Comparison of ENCODE assay signal across 28 cellular contexts in the genomic region with DNA sequence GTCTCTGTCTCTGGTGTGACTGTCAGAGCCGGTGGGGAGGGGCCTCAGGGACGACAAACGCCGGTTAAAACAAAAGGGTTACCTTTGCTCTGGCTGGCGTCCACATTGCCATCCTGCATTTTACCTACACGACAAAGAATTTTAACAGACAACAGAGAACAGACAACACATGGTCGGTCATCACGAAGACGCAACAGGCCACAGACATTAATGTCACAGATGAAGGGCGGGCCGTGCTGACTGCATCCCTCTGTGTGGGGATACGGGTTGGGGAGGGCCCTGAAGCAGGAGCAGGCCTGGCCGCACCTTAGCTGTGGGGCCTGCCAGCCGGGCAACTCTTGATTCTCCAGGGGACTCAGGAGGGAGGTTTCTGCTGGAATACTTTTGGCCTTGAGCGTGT. TPM values are rescaled to one million over a fixed set of nuclear protein-coding genes. Genes with fewer than 3 reads are reported as not detected.
DNase-seq lines count a peak whose midpoint lies in the region; ATAC-seq and TF ChIP-seq lines count a peak whose summit lies in the region.
"Had no signal": no experiment of that assay in that cellular context is flagged by ENCODE, and none has a peak within 500 bp of the region (broad histone marks: within the 10 kb centered on the region; RNA-seq: fewer than 3 reads in every experiment).

No MANE protein-coding gene starts in this region.

- 0 out of 2 replicates have a peak overlapping the region, but pooled peaks have one; percentile 10 for H3K9ac ChIP-seq in BLaER1
- no peak overlapping the region for H3K9ac ChIP-seq in skeletal muscle tissue (ENCODE audit: low read depth in 1 of 3, low read length in 3 of 3)
- H3K9ac ChIP-seq: GM23248, SK-N-SH had no signal

- H3K4me2 ChIP-seq in BLaER1, result peak overlapping the region; percentile 85
- H3K4me2 ChIP-seq: SK-N-SH had no signal

- H3K4me1 ChIP-seq in BLaER1 (peaks cover 85% of the 10 kb centered on the region), skeletal muscle tissue (ENCODE audit: control insufficient read depth in 3 of 3, insufficient read depth in 3 of 3, low read length in 3 of 3) (peaks cover 42 to 73% (median 45%) of the 10 kb centered on the region in 3 donors)
- H3K4me1 ChIP-seq: BE2C had no signal

- no peak for TF ChIP-seq CTCF in endothelial cell (IDR thresholded peaks at IDR 0.05; ENCODE audit: unreplicated experiment)

- H3K27ac Mint-ChIP-seq in activated T-helper 1 cell treated with anti-CD3 and anti-CD28 coated beads, Interleukin-12 subunit alpha, Interleukin-12 subunit beta, Interleukin-2, Interleukin-4 antibody, amounts not matched to agents 30 ng/mL and 10 ng/mL and 1 ng/mL, durations not matched to agents 14 hours and 24 hours and 36 hours, result peak overlapping the region; percentile 43
- peak overlapping the region; percentile 3 for H3K27ac Mint-ChIP-seq in endothelial cell (ENCODE audit: unreplicated experiment)

- H3K27me3 ChIP-seq in BLaER1 (no peaks in the 10 kb centered on the region), skeletal muscle tissue (ENCODE audit: control insufficient read depth in 3 of 3, insufficient read depth in 3 of 3, low read length in 3 of 3) (no peaks in the 10 kb centered on the region)
- H3K27me3 ChIP-seq: BE2C had no signal

- H3K4me3 ChIP-seq in BLaER1 (no peak overlapping the region), skeletal muscle tissue (ENCODE audit: low read length in 3 of 3) (no peak overlapping the region)
- H3K4me3 ChIP-seq: GM23248 had no signal

- no peak overlapping the region for H3K4me3 Mint-ChIP-seq in activated T-helper 1 cell treated with anti-CD3 and anti-CD28 coated beads, Interleukin-12 subunit alpha, Interleukin-12 subunit beta, Interleukin-2, Interleukin-4 antibody, amounts not matched to agents 30 ng/mL and 10 ng/mL and 1 ng/mL, durations not matched to agents 14 hours and 24 hours and 36 hours
- H3K4me3 Mint-ChIP-seq in endothelial cell (ENCODE audit: unreplicated experiment), result no peak overlapping the region
- H3K4me3 Mint-ChIP-seq: CD4-positive, CD25-positive, alpha-beta regulatory T cell had no signal

- H3K27me3 Mint-ChIP-seq in activated T-helper 1 cell treated with anti-CD3 and anti-CD28 coated beads, Interleukin-12 subunit alpha, Interleukin-12 subunit beta, Interleukin-2, Interleukin-4 antibody, amounts not matched to agents 30 ng/mL and 10 ng/mL and 1 ng/mL, durations not matched to agents 14 hours and 24 hours and 36 hours (ENCODE audit: insufficient read depth), result no peaks in the 10 kb centered on the region
- H3K27me3 Mint-ChIP-seq in endothelial cell (ENCODE audit: unreplicated experiment), result peaks cover 8% of the 10 kb centered on the region

- H3K36me3 ChIP-seq in BLaER1 (0 out of 2 replicates have a peak, but pooled peaks cover 5% of the 10 kb centered on the region), skeletal muscle tissue (ENCODE audit: control insufficient read depth in 3 of 3, insufficient read depth in 3 of 3, low read length in 3 of 3) (peaks cover 0 to 2% (median 2%) of the 10 kb centered on the region in 3 donors)
- H3K36me3 ChIP-seq: BE2C had no signal

- H3K4me1 Mint-ChIP-seq in activated T-helper 1 cell treated with anti-CD3 and anti-CD28 coated beads, Interleukin-12 subunit alpha, Interleukin-12 subunit beta, Interleukin-2, Interleukin-4 antibody, amounts not matched to agents 30 ng/mL and 10 ng/mL and 1 ng/mL, durations not matched to agents 14 hours and 24 hours and 36 hours (ENCODE audit: low read depth), result no peaks in the 10 kb centered on the region
- no peaks in the 10 kb centered on the region for H3K4me1 Mint-ChIP-seq in endothelial cell (ENCODE audit: unreplicated experiment)
- H3K4me1 Mint-ChIP-seq: CD4-positive, CD25-positive, alpha-beta regulatory T cell had no signal

- no peaks in the 10 kb centered on the region for H3K9me3 ChIP-seq in BLaER1
- no peaks in the 10 kb centered on the region for H3K9me3 ChIP-seq in skeletal muscle tissue (ENCODE audit: control insufficient read depth in 3 of 3, low read length in 3 of 3)
- H3K9me3 ChIP-seq: BE2C, SK-N-SH had no signal

- ATAC-seq in HG03025 (IDR thresholded peaks at IDR 0.05; ENCODE audit: low FRiP score, unreplicated experiment) (no peak), HG03108 (IDR thresholded peaks at IDR 0.05; ENCODE audit: unreplicated experiment) (no peak)
- ATAC-seq: Panc1 had no signal

- no peak for DNase-seq in activated T-helper 1 cell treated with anti-CD3 and anti-CD28 coated beads, Interleukin-12 subunit alpha, Interleukin-12 subunit beta, Interleukin-2, Interleukin-4 antibody, amounts not matched to agents 30 ng/mL and 10 ng/mL and 1 ng/mL, durations not matched to agents 14 hours and 24 hours and 36 hours (ENCODE audit: low spot score)
- DNase-seq in endothelial cell (ENCODE audit: low spot score) (no peak), SIG-M5 treated with dmso at 0.1 percent for 504 hours (lab: John Stamatoyannopoulos, UW; ENCODE audit: unreplicated experiment) (no peak), retina (no peak)
- DNase-seq: 8988T; ACHN; BE2C; CD4-positive, CD25-positive, alpha-beta regulatory T cell; DMS153; DND-41; GM23248; H7; Karpas-422; NCI-H1092; NCI-H1436; NCI-H187; NCI-H2081 treated with DMSO at 0.1 percent for 48 hours; NCI-H2171; NCI-H226; NCI-H510A; NCI-H69; SHP77 treated with DMSO at 0.1 percent for 48 hours; SK-N-SH had no signal

- no peaks in the 10 kb centered on the region for H4K20me1 ChIP-seq in BLaER1

- H3K36me3 Mint-ChIP-seq in activated T-helper 1 cell treated with anti-CD3 and anti-CD28 coated beads, Interleukin-12 subunit alpha, Interleukin-12 subunit beta, Interleukin-2, Interleukin-4 antibody, amounts not matched to agents 30 ng/mL and 10 ng/mL and 1 ng/mL, durations not matched to agents 14 hours and 24 hours and 36 hours (ENCODE audit: low read depth), result no peaks in the 10 kb centered on the region
- no peaks in the 10 kb centered on the region for H3K36me3 Mint-ChIP-seq in endothelial cell (ENCODE audit: low read depth, unreplicated experiment)
- H3K36me3 Mint-ChIP-seq: CD4-positive, CD25-positive, alpha-beta regulatory T cell had no signal

- intact Hi-C loops in activated T-helper 1 cell treated with anti-CD3 and anti-CD28 coated beads, Interleukin-12 subunit alpha, Interleukin-12 subunit beta, Interleukin-2, Interleukin-4 antibody, amounts not matched to agents 30 ng/mL and 10 ng/mL and 1 ng/mL, durations not matched to agents 14 hours and 24 hours and 36 hours (cut with micrococcal nuclease), result no loop called here

- H3K9me3 Mint-ChIP-seq in activated T-helper 1 cell treated with anti-CD3 and anti-CD28 coated beads, Interleukin-12 subunit alpha, Interleukin-12 subunit beta, Interleukin-2, Interleukin-4 antibody, amounts not matched to agents 30 ng/mL and 10 ng/mL and 1 ng/mL, durations not matched to agents 14 hours and 24 hours and 36 hours, result no peaks in the 10 kb centered on the region
- no peaks in the 10 kb centered on the region for H3K9me3 Mint-ChIP-seq in endothelial cell (ENCODE audit: unreplicated experiment)
- H3K9me3 Mint-ChIP-seq: CD4-positive, CD25-positive, alpha-beta regulatory T cell had no signal

- H3K27ac ChIP-seq in BLaER1, result peak overlapping the region; percentile 75
- peak overlapping the region; percentile 61 for H3K27ac ChIP-seq in skeletal muscle tissue (ENCODE audit: low read depth, low read length)
- H3K27ac ChIP-seq: GM23248 had no signal

RNA-seq across cellular contexts. Expression of a gene that starts 58.2 kb away (rescaled TPM):
- total RNA-seq in activated T-helper 1 cell treated with anti-CD3 and anti-CD28 coated beads, Interleukin-12 subunit alpha, Interleukin-12 subunit beta, Interleukin-2, Interleukin-4 antibody, amounts not matched to agents 30 ng/mL and 10 ng/mL and 1 ng/mL, durations not matched to agents 14 hours and 24 hours and 36 hours, result 140 and 142 TPM in 2 replicates
- total RNA-seq in endothelial cell (ENCODE audit: unreplicated experiment) (367 TPM), skeletal muscle tissue (127 TPM)
